21 cellular contexts compared by ENCODE assay signal in the genomic region with DNA sequence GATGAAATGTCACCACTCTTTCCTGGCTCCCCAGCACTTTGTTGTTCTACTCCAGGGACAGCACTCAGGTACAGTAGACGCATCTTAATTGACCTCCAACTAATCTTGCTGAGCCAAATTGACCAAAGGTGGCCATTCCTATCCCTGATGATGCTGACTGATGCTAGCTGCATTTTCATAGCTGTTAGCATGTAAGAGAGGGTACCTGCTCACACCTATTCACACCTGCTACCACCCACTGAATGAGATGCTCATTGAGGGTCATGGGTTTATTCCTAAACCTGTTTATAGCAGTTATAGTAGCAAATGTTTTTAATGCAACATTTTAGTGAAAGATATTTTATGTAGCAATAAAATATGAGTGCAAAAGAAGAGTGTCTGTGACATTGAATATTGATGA.
DNase-seq lines count a peak whose midpoint lies in the region; TF ChIP-seq lines count a peak whose summit lies in the region.
"Had no signal": no experiment of that assay in that cellular context is flagged by ENCODE, and none has a peak within 500 bp of the region (broad histone marks: within the 10 kb centered on the region; RNA-seq: fewer than 3 reads in every experiment).

No MANE protein-coding gene starts in this region.

- H3K9me2 ChIP-seq in OCI-LY1 (ENCODE audit: low read depth, low read length): no peaks in the 10 kb centered on the region

- H3K27ac ChIP-seq in HEK293 (ENCODE audit: extremely low read depth, low read depth, low read length) (no peak overlapping the region), OCI-LY1 (ENCODE audit: low read depth, low read length, poor library complexity, severe bottlenecking) (peak overlapping the region; percentile 19)
- H3K27ac ChIP-seq: A549; BLaER1 treated with 17β-estradiol and CSF1 and Interleukin-3, amounts not matched to agents 10 nM and 100 nM had no signal

- H3K36me3 Mint-ChIP-seq in dendritic cell treated with granulocyte-macrophage colony-stimulating factor and Interleukin-4, amounts not matched to agents 40 ng/mL and 50 ng/mL, for 4 days (ENCODE audit: low read depth): peaks cover 77% of the 10 kb centered on the region
- H3K36me3 Mint-ChIP-seq in progenitor cell of endocrine pancreas (ENCODE audit: insufficient read depth): peaks cover 13% of the 10 kb centered on the region

- no peaks in the 10 kb centered on the region for H3F3A ChIP-seq in OCI-LY1 (ENCODE audit: insufficient read depth, low read length)

- H3K9me3 ChIP-seq in HEK293 (ENCODE audit: control insufficient read depth, insufficient read depth, low read depth, low read length) (no peaks in the 10 kb centered on the region), OCI-LY1 (ENCODE audit: low read length) (no peaks in the 10 kb centered on the region)
- H3K9me3 ChIP-seq: A549, BE2C, HAP-1 had no signal

- H3K27ac Mint-ChIP-seq in dendritic cell treated with granulocyte-macrophage colony-stimulating factor and Interleukin-4, amounts not matched to agents 40 ng/mL and 50 ng/mL, for 4 days: peak overlapping the region; percentile 9
- peak overlapping the region; percentile 71 for H3K27ac Mint-ChIP-seq in progenitor cell of endocrine pancreas

- H3K4me1 Mint-ChIP-seq in dendritic cell treated with granulocyte-macrophage colony-stimulating factor and Interleukin-4, amounts not matched to agents 40 ng/mL and 50 ng/mL, for 4 days (ENCODE audit: low read depth): peaks cover 25% of the 10 kb centered on the region
- H3K4me1 Mint-ChIP-seq in progenitor cell of endocrine pancreas (ENCODE audit: low read depth): peaks cover 47% of the 10 kb centered on the region
- H3K4me1 Mint-ChIP-seq: CD14-positive monocyte had no signal

- H3K4me1 ChIP-seq in HEK293 (ENCODE audit: control insufficient read depth, insufficient read depth, low read length): peaks cover 8% of the 10 kb centered on the region
- H3K4me1 ChIP-seq in OCI-LY1 (ENCODE audit: insufficient read depth, low read length, severe bottlenecking): peaks cover 60% of the 10 kb centered on the region
- H3K4me1 ChIP-seq: A549; BE2C; BLaER1 treated with 17β-estradiol and CSF1 and Interleukin-3, amounts not matched to agents 10 nM and 100 nM; HAP-1 had no signal

- CTCF ChIA-PET in HEK293 (lab: Yijun Ruan, JAX): interaction anchor here (0.8 to 1.1 kb wide), 3 partner anchors 159 to 201 kb away, joined by 3 read pairs; no protein-coding TSS in a partner anchor

- H3K36me3 ChIP-seq in HEK293 (ENCODE audit: control insufficient read depth in 2 of 2, insufficient read depth in 1 of 2, low read length in 2 of 2) (no peaks in the 10 kb centered on the region), OCI-LY1 (ENCODE audit: insufficient read depth, low read length) (peaks cover 6% of the 10 kb centered on the region; the same call in 1 of the 2 replicates)
- H3K36me3 ChIP-seq: BE2C, HAP-1 had no signal

- TF ChIP-seq CTCF in HEK293 (tag by site-specific recombination; IDR thresholded peaks at IDR 0.05): no peak
- no peak for TF ChIP-seq CTCF in OCI-LY1 (IDR thresholded peaks at IDR 0.05; ENCODE audit: low read length)
- TF ChIP-seq CTCF in progenitor cell of endocrine pancreas (IDR thresholded peaks at IDR 0.05; ENCODE audit: unreplicated experiment): no peak

- H3K9ac ChIP-seq in OCI-LY1 (ENCODE audit: low read length): no peak overlapping the region
- H3K9ac ChIP-seq: BLaER1 treated with 17β-estradiol and CSF1 and Interleukin-3, amounts not matched to agents 10 nM and 100 nM had no signal

- H3K4me3 Mint-ChIP-seq in dendritic cell treated with granulocyte-macrophage colony-stimulating factor and Interleukin-4, amounts not matched to agents 40 ng/mL and 50 ng/mL, for 4 days: no peak overlapping the region
- no peak overlapping the region for H3K4me3 Mint-ChIP-seq in progenitor cell of endocrine pancreas (ENCODE audit: low read depth)
- H3K4me3 Mint-ChIP-seq: CD14-positive monocyte; CD4-positive, alpha-beta memory T cell had no signal

- H3K9me3 Mint-ChIP-seq in dendritic cell treated with granulocyte-macrophage colony-stimulating factor and Interleukin-4, amounts not matched to agents 40 ng/mL and 50 ng/mL, for 4 days: peaks cover 9% of the 10 kb centered on the region
- H3K9me3 Mint-ChIP-seq in progenitor cell of endocrine pancreas (ENCODE audit: low read depth): peaks cover 10% of the 10 kb centered on the region
- H3K9me3 Mint-ChIP-seq: CD4-positive, alpha-beta memory T cell had no signal

- no peak overlapping the region for H2AFZ ChIP-seq in OCI-LY1 (ENCODE audit: low read length)

- H3K27me3 Mint-ChIP-seq in dendritic cell treated with granulocyte-macrophage colony-stimulating factor and Interleukin-4, amounts not matched to agents 40 ng/mL and 50 ng/mL, for 4 days: no peaks in the 10 kb centered on the region
- H3K27me3 Mint-ChIP-seq in progenitor cell of endocrine pancreas: no peaks in the 10 kb centered on the region
- H3K27me3 Mint-ChIP-seq: CD4-positive, alpha-beta memory T cell had no signal

- no peak overlapping the region for H3K4me3 ChIP-seq in HEK293 (ENCODE audit: low read depth, low read length)
- H3K4me3 ChIP-seq in OCI-LY1 (ENCODE audit: low read depth, low read length, poor library complexity, severe bottlenecking): no peak overlapping the region
- H3K4me3 ChIP-seq: A549; BLaER1 treated with 17β-estradiol and CSF1 and Interleukin-3, amounts not matched to agents 10 nM and 100 nM; HAP-1 had no signal

- POLR2A ChIA-PET in HEK293 (lab: Yijun Ruan, JAX): no interaction called here

- H3K79me2 ChIP-seq in OCI-LY1 (ENCODE audit: insufficient read depth, low read length): no peaks in the 10 kb centered on the region

- intact Hi-C loops in dendritic cell treated with granulocyte-macrophage colony-stimulating factor and Interleukin-4, amounts not matched to agents 40 ng/mL and 50 ng/mL, for 4 days (cut with micrococcal nuclease): no loop called here

- no peak overlapping the region for H3K4me2 ChIP-seq in OCI-LY1 (ENCODE audit: low read length)
- H3K4me2 ChIP-seq: A549; BLaER1 treated with 17β-estradiol and CSF1 and Interleukin-3, amounts not matched to agents 10 nM and 100 nM had no signal

- DNase-seq in progenitor cell of endocrine pancreas (ENCODE audit: low spot score, unreplicated experiment) (no peak), NCI-H226 (no peak), GM19240 (ENCODE audit: insufficient read length, low spot score) (no peak), DMS53 treated with DMSO at 0.1 percent for 48 hours (lab: John Stamatoyannopoulos, UW; ENCODE audit: unreplicated experiment) (no peak)
- DNase-seq: 8988T; ACHN; AML-193; BE2C; Calu3; CD4-positive, alpha-beta memory T cell; COR-L47; DMS53; DND-41; GOT3 had no signal

- no peaks in the 10 kb centered on the region for H3K27me3 ChIP-seq in OCI-LY1 (ENCODE audit: insufficient read depth, low read length)
- H3K27me3 ChIP-seq: BE2C; BLaER1 treated with 17β-estradiol and CSF1 and Interleukin-3, amounts not matched to agents 10 nM and 100 nM had no signal

- H4K20me1 ChIP-seq in OCI-LY1 (ENCODE audit: insufficient read depth, low read length): no peaks in the 10 kb centered on the region

TF ChIP-seq in HEK293, 187 proteins besides CTCF, POLR2A, EP300 and RAD21:
- no peak for TF ChIP-seq ZNF76 (tag by site-specific recombination; IDR thresholded peaks at IDR 0.05; ENCODE audit: borderline replicate concordance, low read depth)
- TF ChIP-seq, protein P1, sequence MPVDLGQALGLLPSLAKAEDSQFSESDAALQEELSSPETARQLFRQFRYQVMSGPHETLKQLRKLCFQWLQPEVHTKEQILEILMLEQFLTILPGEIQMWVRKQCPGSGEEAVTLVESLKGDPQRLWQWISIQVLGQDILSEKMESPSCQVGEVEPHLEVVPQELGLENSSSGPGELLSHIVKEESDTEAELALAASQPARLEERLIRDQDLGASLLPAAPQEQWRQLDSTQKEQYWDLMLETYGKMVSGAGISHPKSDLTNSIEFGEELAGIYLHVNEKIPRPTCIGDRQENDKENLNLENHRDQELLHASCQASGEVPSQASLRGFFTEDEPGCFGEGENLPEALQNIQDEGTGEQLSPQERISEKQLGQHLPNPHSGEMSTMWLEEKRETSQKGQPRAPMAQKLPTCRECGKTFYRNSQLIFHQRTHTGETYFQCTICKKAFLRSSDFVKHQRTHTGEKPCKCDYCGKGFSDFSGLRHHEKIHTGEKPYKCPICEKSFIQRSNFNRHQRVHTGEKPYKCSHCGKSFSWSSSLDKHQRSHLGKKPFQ (tag by site-specific recombination; IDR thresholded peaks at IDR 0.05): peak; percentile 90
